Comparison of ENCODE assay signal across 25 cellular contexts in genomic region chr2:29143657-29144056, GRCh38. TPM values are rescaled to one million over a fixed set of nuclear protein-coding genes. Genes with fewer than 3 reads are reported as not detected.
A peak's percentile ranks its signal among the peaks of the same experiment; 100 is the strongest.
DNase-seq lines count a peak whose midpoint lies in the region; ATAC-seq and TF ChIP-seq lines count a peak whose summit lies in the region.
"Had no signal": no experiment of that assay in that cellular context is flagged by ENCODE, and none has a peak within 500 bp of the region (broad histone marks: within the 10 kb centered on the region; RNA-seq: fewer than 3 reads in every experiment).

No MANE protein-coding gene starts in this region.

- peaks cover 10% of the 10 kb centered on the region for H3K9me1 ChIP-seq in IMR-90 (ENCODE audit: insufficient read depth, low read length)

- no peak overlapping the region for H3K4me3 ChIP-seq in IMR-90 (ENCODE audit: insufficient read depth, low read depth, low read length)
- H3K4me3 ChIP-seq: A549; BLaER1 treated with 17β-estradiol and CSF1 and Interleukin-3, amounts not matched to agents 10 nM and 100 nM; GM12878 had no signal

- peaks cover 0 to 9% of the 10 kb centered on the region in 2 donors for H3K9me3 Mint-ChIP-seq in activated T-cell treated with anti-CD3 and anti-CD28 coated beads, Interleukin-2, amount 50 U/mL, for 72 hours
- peaks cover 3% of the 10 kb centered on the region for H3K9me3 Mint-ChIP-seq in Calu3 (ENCODE audit: low read depth, unreplicated experiment)
- H3K9me3 Mint-ChIP-seq in central memory CD8-positive, alpha-beta T cell = no peaks in the 10 kb centered on the region

- peaks cover 9 to 34% of the 10 kb centered on the region in 2 experiments for H3K79me1 ChIP-seq in IMR-90 (ENCODE audit: low read depth in 1 of 2, low read length in 2 of 2)

- H3K56ac ChIP-seq in IMR-90 (ENCODE audit: extremely low read depth, insufficient read depth, low read length) = no peak overlapping the region

- intact Hi-C loops in Calu3 (cut with micrococcal nuclease; ENCODE audit: unreplicated experiment) = no loop called here
- intact Hi-C loops in IMR-90 (cut with micrococcal nuclease) = no loop called here

- BruUV-seq in Calu3 (replicated peaks; lab: Mats Ljungman, UMichigan) = no TSS peak
- BruUV-seq in IMR-90 (replicated peaks; lab: Mats Ljungman, UMichigan) = no TSS peak

- H3K27ac ChIP-seq in IMR-90 (ENCODE audit: insufficient read depth, low read length) = no peak overlapping the region
- H3K27ac ChIP-seq: 22Rv1; A549; BLaER1 treated with 17β-estradiol and CSF1 and Interleukin-3, amounts not matched to agents 10 nM and 100 nM; C4-2B had no signal

- H4K8ac ChIP-seq in IMR-90 (ENCODE audit: low read depth in 2 of 2, low read length in 2 of 2) = no peak overlapping the region

- H3K18ac ChIP-seq in IMR-90 (ENCODE audit: low read depth, low read length) = no peak overlapping the region

- peaks cover 14 to 22% of the 10 kb centered on the region in 2 donors for H3K36me3 Mint-ChIP-seq in activated T-cell treated with anti-CD3 and anti-CD28 coated beads, Interleukin-2, amount 50 U/mL, for 72 hours (ENCODE audit: insufficient read depth in 2 of 2)
- peaks cover 81% of the 10 kb centered on the region for H3K36me3 Mint-ChIP-seq in Calu3 (ENCODE audit: insufficient read depth, unreplicated experiment)
- peaks cover 38% of the 10 kb centered on the region for H3K36me3 Mint-ChIP-seq in central memory CD8-positive, alpha-beta T cell (ENCODE audit: insufficient read depth)

- no peak for TF ChIP-seq RAD21 in IMR-90 (IDR thresholded peaks at IDR 0.05; ENCODE audit: low read length)

- H2BK120ac ChIP-seq in IMR-90 (ENCODE audit: low read depth, low read length) = no peak overlapping the region

- no peaks in the 10 kb centered on the region for H3K27me3 Mint-ChIP-seq in activated T-cell treated with anti-CD3 and anti-CD28 coated beads, Interleukin-2, amount 50 U/mL, for 72 hours (ENCODE audit: low read depth)
- no peaks in the 10 kb centered on the region for H3K27me3 Mint-ChIP-seq in Calu3 (ENCODE audit: unreplicated experiment)
- H3K27me3 Mint-ChIP-seq in central memory CD8-positive, alpha-beta T cell = no peaks in the 10 kb centered on the region
- H3K27me3 Mint-ChIP-seq: B cell; CD4-positive, alpha-beta T cell had no signal

- no peak for DNase-seq in activated T-cell treated with anti-CD3 and anti-CD28 coated beads, Interleukin-2, amount 50 U/mL, for 72 hours
- DNase-seq in activated T-cell treated with anti-CD3 and anti-CD28 coated beads, Interleukin-2, amount 50 U/mL, for 1 hour = no peak
- DNase-seq in Calu3 (no peak), IMR-90 (no peak), iPS-NIHi7 (ENCODE audit: extremely low spot score) (no peak)
- no peak for DNase-seq in central memory CD8-positive, alpha-beta T cell (ENCODE audit: low spot score in 2 of 2)
- DNase-seq: AML-193; Caco-2; CD4-positive, alpha-beta T cell; CD8-positive, alpha-beta T cell; DMS 273 treated with DMSO at 0.1 percent for 48 hours; DMS153; DMS53; DMS79; DND-41; EL; GDM1 had no signal

- no peaks in the 10 kb centered on the region for H3K9me3 ChIP-seq in IMR-90 (ENCODE audit: control insufficient read depth, insufficient read depth, low read length)
- H3K9me3 ChIP-seq: Caco-2 had no signal

- no peak overlapping the region for H4K5ac ChIP-seq in IMR-90 (ENCODE audit: low read depth, low read length)

- H3K23ac ChIP-seq in IMR-90 (ENCODE audit: low read depth, low read length) = no peak overlapping the region

- no peaks in the 10 kb centered on the region for H3K4me1 Mint-ChIP-seq in activated T-cell treated with anti-CD3 and anti-CD28 coated beads, Interleukin-2, amount 50 U/mL, for 72 hours (ENCODE audit: low read depth)
- H3K4me1 Mint-ChIP-seq in Calu3 (ENCODE audit: low read depth, unreplicated experiment) = peaks cover 44% of the 10 kb centered on the region
- peaks cover 28% of the 10 kb centered on the region for H3K4me1 Mint-ChIP-seq in central memory CD8-positive, alpha-beta T cell

- TF ChIP-seq CTCF in Calu3 (IDR thresholded peaks at IDR 0.05; ENCODE audit: unreplicated experiment) (no peak), IMR-90 (conservative IDR thresholded peaks at IDR 0.05; ENCODE audit: low read depth, low read length) (no peak)

- no peak overlapping the region for H3K14ac ChIP-seq in IMR-90 (replicated peaks; ENCODE audit: low read depth, low read length)

- H3K4me1 ChIP-seq in IMR-90 (ENCODE audit: control insufficient read depth, insufficient read depth, low read length) = 0 out of 2 replicates have a peak, but pooled peaks cover 2% of the 10 kb centered on the region
- H3K4me1 ChIP-seq: BLaER1 treated with 17β-estradiol and CSF1 and Interleukin-3, amounts not matched to agents 10 nM and 100 nM had no signal

- no peak for ATAC-seq in activated T-cell treated with anti-CD3 and anti-CD28 coated beads, Interleukin-2, amount 50 U/mL, for 72 hours (replicated peaks in 1 of 2)
- ATAC-seq in IMR-90 (ENCODE audit: low read depth) = no peak
- no peak for ATAC-seq in central memory CD8-positive, alpha-beta T cell (replicated peaks; ENCODE audit: extremely low read depth, poor library complexity, severe bottlenecking)
- ATAC-seq in HG02938 (IDR thresholded peaks at IDR 0.05; ENCODE audit: unreplicated experiment) = no peak
- no peak for ATAC-seq in GM18909 (IDR thresholded peaks at IDR 0.05; ENCODE audit: poor library complexity, unreplicated experiment)
- ATAC-seq: A549; CD8-positive, alpha-beta T cell; GM12878 had no signal

- H3K36me3 ChIP-seq in IMR-90 (ENCODE audit: control insufficient read depth, insufficient read depth, low read length) = peaks cover 22% of the 10 kb centered on the region

- peak overlapping the region; percentile 23 for H2AK9ac ChIP-seq in IMR-90 (replicated peaks; ENCODE audit: low read depth, low read length, poor library complexity)

- H3K4me2 ChIP-seq in IMR-90 (ENCODE audit: low read depth, low read length) = no peak overlapping the region
- H3K4me2 ChIP-seq: A549; BLaER1 treated with 17β-estradiol and CSF1 and Interleukin-3, amounts not matched to agents 10 nM and 100 nM had no signal

- no CpG with 5 or more reads among the region's 6 CpGs for WGBS in IMR-90 (ENCODE audit: extremely low coverage in 2 of 2, insufficient read length in 1 of 2), 2 experiments

- dilution Hi-C loops in IMR-90 (cut with HindIII; ENCODE audit: low sequenced_read_pairs, unreplicated experiment) = no loop called here

- no peak overlapping the region for H3K4ac ChIP-seq in IMR-90 (ENCODE audit: low read depth, low read length)

- TF ChIP-seq POLR2A in IMR-90 (IDR thresholded peaks at IDR 0.05; ENCODE audit: low read depth, low read length) = no peak

- H2AFZ ChIP-seq in IMR-90 (replicated peaks; ENCODE audit: low read length, poor library complexity) = no peak overlapping the region

- in situ Hi-C loops in IMR-90 (cut with MboI; ENCODE audit: low sequenced_read_pairs) = no loop called here

- H4K91ac ChIP-seq in IMR-90 (ENCODE audit: insufficient read depth, low read depth, low read length) = no peak overlapping the region

- H2BK5ac ChIP-seq in IMR-90 (ENCODE audit: low read depth, low read length, poor library complexity, severe bottlenecking) = no peak overlapping the region

- H3K4me3 Mint-ChIP-seq in activated T-cell treated with anti-CD3 and anti-CD28 coated beads, Interleukin-2, amount 50 U/mL, for 72 hours = no peak overlapping the region
- no peak overlapping the region for H3K4me3 Mint-ChIP-seq in Calu3 (ENCODE audit: low read depth, unreplicated experiment)
- H3K4me3 Mint-ChIP-seq in central memory CD8-positive, alpha-beta T cell = no peak overlapping the region
- H3K4me3 Mint-ChIP-seq: B cell; CD4-positive, alpha-beta T cell; CD8-positive, alpha-beta T cell had no signal

- CTCF ChIA-PET in Calu3 (lab: Charles Lee) (no interaction called here), IMR-90 (lab: Yijun Ruan, JAX) (no interaction called here)

- H3K27me3 ChIP-seq in IMR-90 (ENCODE audit: control insufficient read depth, insufficient read depth, low read length) = no peaks in the 10 kb centered on the region
- H3K27me3 ChIP-seq: BLaER1 treated with 17β-estradiol and CSF1 and Interleukin-3, amounts not matched to agents 10 nM and 100 nM had no signal

- H2BK20ac ChIP-seq in IMR-90 (ENCODE audit: low read depth, low read length) = no peak overlapping the region

- no peaks in the 10 kb centered on the region for H4K20me1 ChIP-seq in IMR-90 (ENCODE audit: insufficient read depth, low read length)
- H4K20me1 ChIP-seq: BLaER1 treated with 17β-estradiol and CSF1 and Interleukin-3, amounts not matched to agents 10 nM and 100 nM had no signal

- H2BK15ac ChIP-seq in IMR-90 (ENCODE audit: low read depth, low read length) = no peak overlapping the region

- POLR2A ChIA-PET in IMR-90 (lab: Charles Lee; ENCODE audit: unreplicated experiment) = no interaction called here

- no peak overlapping the region for H3K9ac ChIP-seq in IMR-90 (ENCODE audit: low read depth, low read length)
- H3K9ac ChIP-seq: BLaER1 treated with 17β-estradiol and CSF1 and Interleukin-3, amounts not matched to agents 10 nM and 100 nM had no signal

- no peak overlapping the region for H2AK5ac ChIP-seq in IMR-90 (ENCODE audit: low read depth, low read length)

- peak overlapping the region; percentile 9 for H3K27ac Mint-ChIP-seq in activated T-cell treated with anti-CD3 and anti-CD28 coated beads, Interleukin-2, amount 50 U/mL, for 72 hours
- H3K27ac Mint-ChIP-seq in Calu3 (ENCODE audit: unreplicated experiment) = peak overlapping the region; percentile 3
- peak overlapping the region; percentile 47 for H3K27ac Mint-ChIP-seq in central memory CD8-positive, alpha-beta T cell (ENCODE audit: low read depth)
- H3K27ac Mint-ChIP-seq: B cell; CD4-positive, alpha-beta T cell; CD8-positive, alpha-beta T cell had no signal

TF ChIP-seq in IMR-90, 13 proteins besides CTCF, POLR2A, EP300 and RAD21 (continues in another document):
- TF ChIP-seq NFE2L2 (IDR thresholded peaks at IDR 0.05; ENCODE audit: low read depth, low read length) (no peak), FOS (IDR thresholded peaks at IDR 0.05; ENCODE audit: low read depth, low read length) (no peak), ELK1 (IDR thresholded peaks at IDR 0.05; ENCODE audit: borderline replicate concordance, low read depth, low read length) (no peak), SMC3 (IDR thresholded peaks at IDR 0.05; ENCODE audit: low read depth, low read length) (no peak)

RNA-seq across cellular contexts. Expression of gene CLIP4, which starts 28.4 kb away (rescaled TPM):
- 10 to 100 TPM; 25.2 to 28.4 TPM for total RNA-seq in activated T-cell treated with anti-CD3 and anti-CD28 coated beads, Interleukin-2, amount 50 U/mL, for 72 hours
- total RNA-seq in Calu3 (2022) = 136 and 184 TPM in 2 replicates
- 64.2 and 66.3 TPM in 2 replicates for total RNA-seq in IMR-90 (2012; rRNA removed)
- 26.8 and 29.7 TPM in 2 replicates for polyA plus RNA-seq in IMR-90 (2012; rRNA removed)
- polyA plus RNA-seq in IMR-90 (2012; cell fraction: cytosol; rRNA removed) = 5.5 and 8.4 TPM in 2 replicates
- polyA plus RNA-seq in IMR-90 (2012; cell fraction: nucleus; rRNA removed; ENCODE audit: low replicate concordance) = 10.3 and 72.2 TPM in 2 replicates
